Comparison of ENCODE assay signal across 1 cellular context in the genomic region with DNA sequence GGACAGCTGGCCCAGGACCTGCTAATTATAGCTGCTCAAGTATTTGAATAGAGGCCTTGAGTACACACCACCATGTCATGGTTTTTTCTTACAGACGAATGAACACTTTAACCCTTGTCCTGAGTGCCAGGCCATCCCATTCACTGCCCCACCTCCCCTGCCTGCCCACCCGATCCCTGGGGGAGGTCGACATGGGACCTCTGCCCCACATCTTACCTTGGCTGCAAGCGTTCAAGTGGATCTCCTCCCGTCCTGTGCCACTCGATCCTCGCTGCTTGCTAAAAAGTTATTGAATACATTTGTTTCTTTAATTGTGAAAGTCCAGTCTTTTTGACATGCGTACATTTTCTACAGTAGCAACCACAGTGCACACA.
TF ChIP-seq lines count a peak whose summit lies in the region.

No MANE protein-coding gene starts in this region.

TF ChIP-seq in HepG2, 621 proteins besides CTCF, POLR2A, EP300 and RAD21 (continued from another document and continues in another):
- TF ChIP-seq, protein P1, sequence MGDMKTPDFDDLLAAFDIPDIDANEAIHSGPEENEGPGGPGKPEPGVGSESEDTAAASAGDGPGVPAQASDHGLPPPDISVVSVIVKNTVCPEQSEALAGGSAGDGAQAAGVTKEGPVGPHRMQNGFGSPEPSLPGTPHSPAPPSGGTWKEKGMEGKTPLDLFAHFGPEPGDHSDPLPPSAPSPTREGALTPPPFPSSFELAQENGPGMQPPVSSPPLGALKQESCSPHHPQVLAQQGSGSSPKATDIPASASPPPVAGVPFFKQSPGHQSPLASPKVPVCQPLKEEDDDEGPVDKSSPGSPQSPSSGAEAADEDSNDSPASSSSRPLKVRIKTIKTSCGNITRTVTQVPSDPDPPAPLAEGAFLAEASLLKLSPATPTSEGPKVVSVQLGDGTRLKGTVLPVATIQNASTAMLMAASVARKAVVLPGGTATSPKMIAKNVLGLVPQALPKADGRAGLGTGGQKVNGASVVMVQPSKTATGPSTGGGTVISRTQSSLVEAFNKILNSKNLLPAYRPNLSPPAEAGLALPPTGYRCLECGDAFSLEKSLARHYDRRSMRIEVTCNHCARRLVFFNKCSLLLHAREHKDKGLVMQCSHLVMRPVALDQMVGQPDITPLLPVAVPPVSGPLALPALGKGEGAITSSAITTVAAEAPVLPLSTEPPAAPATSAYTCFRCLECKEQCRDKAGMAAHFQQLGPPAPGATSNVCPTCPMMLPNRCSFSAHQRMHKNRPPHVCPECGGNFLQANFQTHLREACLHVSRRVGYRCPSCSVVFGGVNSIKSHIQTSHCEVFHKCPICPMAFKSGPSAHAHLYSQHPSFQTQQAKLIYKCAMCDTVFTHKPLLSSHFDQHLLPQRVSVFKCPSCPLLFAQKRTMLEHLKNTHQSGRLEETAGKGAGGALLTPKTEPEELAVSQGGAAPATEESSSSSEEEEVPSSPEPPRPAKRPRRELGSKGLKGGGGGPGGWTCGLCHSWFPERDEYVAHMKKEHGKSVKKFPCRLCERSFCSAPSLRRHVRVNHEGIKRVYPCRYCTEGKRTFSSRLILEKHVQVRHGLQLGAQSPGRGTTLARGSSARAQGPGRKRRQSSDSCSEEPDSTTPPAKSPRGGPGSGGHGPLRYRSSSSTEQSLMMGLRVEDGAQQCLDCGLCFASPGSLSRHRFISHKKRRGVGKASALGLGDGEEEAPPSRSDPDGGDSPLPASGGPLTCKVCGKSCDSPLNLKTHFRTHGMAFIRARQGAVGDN (CRISPR knock-in tag; IDR thresholded peaks at IDR 0.05), result peak; percentile 25; the same call in 1 of the 2 replicates
- TF ChIP-seq ZFP62 (CRISPR knock-in tag; IDR thresholded peaks at IDR 0.05), result no peak
- 0 out of 2 replicates have a peak, but pooled peaks have one; percentile 17 for TF ChIP-seq ZBTB7A (CRISPR knock-in tag; IDR thresholded peaks at IDR 0.05)
- TF ChIP-seq, protein P2, sequence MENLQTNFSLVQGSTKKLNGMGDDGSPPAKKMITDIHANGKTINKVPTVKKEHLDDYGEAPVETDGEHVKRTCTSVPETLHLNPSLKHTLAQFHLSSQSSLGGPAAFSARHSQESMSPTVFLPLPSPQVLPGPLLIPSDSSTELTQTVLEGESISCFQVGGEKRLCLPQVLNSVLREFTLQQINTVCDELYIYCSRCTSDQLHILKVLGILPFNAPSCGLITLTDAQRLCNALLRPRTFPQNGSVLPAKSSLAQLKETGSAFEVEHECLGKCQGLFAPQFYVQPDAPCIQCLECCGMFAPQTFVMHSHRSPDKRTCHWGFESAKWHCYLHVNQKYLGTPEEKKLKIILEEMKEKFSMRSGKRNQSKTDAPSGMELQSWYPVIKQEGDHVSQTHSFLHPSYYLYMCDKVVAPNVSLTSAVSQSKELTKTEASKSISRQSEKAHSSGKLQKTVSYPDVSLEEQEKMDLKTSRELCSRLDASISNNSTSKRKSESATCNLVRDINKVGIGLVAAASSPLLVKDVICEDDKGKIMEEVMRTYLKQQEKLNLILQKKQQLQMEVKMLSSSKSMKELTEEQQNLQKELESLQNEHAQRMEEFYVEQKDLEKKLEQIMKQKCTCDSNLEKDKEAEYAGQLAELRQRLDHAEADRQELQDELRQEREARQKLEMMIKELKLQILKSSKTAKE (CRISPR knock-in tag; IDR thresholded peaks at IDR 0.05; ENCODE audit: borderline replicate concordance), result no peak
- no peak for TF ChIP-seq NCOA2 (CRISPR knock-in tag; IDR thresholded peaks at IDR 0.05)
- no peak for TF ChIP-seq SNAI1 (CRISPR knock-in tag; IDR thresholded peaks at IDR 0.05; ENCODE audit: borderline replicate concordance)
- TF ChIP-seq, protein P3, sequence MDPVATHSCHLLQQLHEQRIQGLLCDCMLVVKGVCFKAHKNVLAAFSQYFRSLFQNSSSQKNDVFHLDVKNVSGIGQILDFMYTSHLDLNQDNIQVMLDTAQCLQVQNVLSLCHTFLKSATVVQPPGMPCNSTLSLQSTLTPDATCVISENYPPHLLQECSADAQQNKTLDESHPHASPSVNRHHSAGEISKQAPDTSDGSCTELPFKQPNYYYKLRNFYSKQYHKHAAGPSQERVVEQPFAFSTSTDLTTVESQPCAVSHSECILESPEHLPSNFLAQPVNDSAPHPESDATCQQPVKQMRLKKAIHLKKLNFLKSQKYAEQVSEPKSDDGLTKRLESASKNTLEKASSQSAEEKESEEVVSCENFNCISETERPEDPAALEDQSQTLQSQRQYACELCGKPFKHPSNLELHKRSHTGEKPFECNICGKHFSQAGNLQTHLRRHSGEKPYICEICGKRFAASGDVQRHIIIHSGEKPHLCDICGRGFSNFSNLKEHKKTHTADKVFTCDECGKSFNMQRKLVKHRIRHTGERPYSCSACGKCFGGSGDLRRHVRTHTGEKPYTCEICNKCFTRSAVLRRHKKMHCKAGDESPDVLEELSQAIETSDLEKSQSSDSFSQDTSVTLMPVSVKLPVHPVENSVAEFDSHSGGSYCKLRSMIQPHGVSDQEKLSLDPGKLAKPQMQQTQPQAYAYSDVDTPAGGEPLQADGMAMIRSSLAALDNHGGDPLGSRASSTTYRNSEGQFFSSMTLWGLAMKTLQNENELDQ (CRISPR knock-in tag; IDR thresholded peaks at IDR 0.05; ENCODE audit: borderline replicate concordance), result no peak
- no peak for TF ChIP-seq ZNF598 (CRISPR knock-in tag; IDR thresholded peaks at IDR 0.05; ENCODE audit: borderline replicate concordance)
- TF ChIP-seq BCL6 (CRISPR knock-in tag; IDR thresholded peaks at IDR 0.05), result 0 out of 2 replicates have a peak, but pooled peaks have one; percentile 16
- TF ChIP-seq ZNF772 (CRISPR knock-in tag; IDR thresholded peaks at IDR 0.05), result no peak
- TF ChIP-seq BRD4 (CRISPR knock-in tag; IDR thresholded peaks at IDR 0.05), result no peak
- TF ChIP-seq, protein P4, sequence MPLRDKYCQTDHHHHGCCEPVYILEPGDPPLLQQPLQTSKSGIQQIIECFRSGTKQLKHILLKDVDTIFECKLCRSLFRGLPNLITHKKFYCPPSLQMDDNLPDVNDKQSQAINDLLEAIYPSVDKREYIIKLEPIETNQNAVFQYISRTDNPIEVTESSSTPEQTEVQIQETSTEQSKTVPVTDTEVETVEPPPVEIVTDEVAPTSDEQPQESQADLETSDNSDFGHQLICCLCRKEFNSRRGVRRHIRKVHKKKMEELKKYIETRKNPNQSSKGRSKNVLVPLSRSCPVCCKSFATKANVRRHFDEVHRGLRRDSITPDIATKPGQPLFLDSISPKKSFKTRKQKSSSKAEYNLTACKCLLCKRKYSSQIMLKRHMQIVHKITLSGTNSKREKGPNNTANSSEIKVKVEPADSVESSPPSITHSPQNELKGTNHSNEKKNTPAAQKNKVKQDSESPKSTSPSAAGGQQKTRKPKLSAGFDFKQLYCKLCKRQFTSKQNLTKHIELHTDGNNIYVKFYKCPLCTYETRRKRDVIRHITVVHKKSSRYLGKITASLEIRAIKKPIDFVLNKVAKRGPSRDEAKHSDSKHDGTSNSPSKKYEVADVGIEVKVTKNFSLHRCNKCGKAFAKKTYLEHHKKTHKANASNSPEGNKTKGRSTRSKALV (CRISPR knock-in tag; IDR thresholded peaks at IDR 0.05), result no peak
- no peak for TF ChIP-seq GATAD2A (CRISPR knock-in tag; IDR thresholded peaks at IDR 0.05)
- TF ChIP-seq ZNF468 (CRISPR knock-in tag; IDR thresholded peaks at IDR 0.05), result no peak
- TF ChIP-seq HMG20B (CRISPR knock-in tag; conservative IDR thresholded peaks at IDR 0.05), result no peak
- TF ChIP-seq SMARCC2 (IDR thresholded peaks at IDR 0.05), result no peak
- TF ChIP-seq, protein P5, sequence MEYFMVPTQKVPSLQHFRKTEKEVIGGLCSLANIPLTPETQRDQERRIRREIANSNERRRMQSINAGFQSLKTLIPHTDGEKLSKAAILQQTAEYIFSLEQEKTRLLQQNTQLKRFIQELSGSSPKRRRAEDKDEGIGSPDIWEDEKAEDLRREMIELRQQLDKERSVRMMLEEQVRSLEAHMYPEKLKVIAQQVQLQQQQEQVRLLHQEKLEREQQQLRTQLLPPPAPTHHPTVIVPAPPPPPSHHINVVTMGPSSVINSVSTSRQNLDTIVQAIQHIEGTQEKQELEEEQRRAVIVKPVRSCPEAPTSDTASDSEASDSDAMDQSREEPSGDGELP (IDR thresholded peaks at IDR 0.05; ENCODE audit: borderline replicate concordance, low read depth), result peak; percentile 29; the same call in 1 of the 2 replicates
- TF ChIP-seq, protein P6, sequence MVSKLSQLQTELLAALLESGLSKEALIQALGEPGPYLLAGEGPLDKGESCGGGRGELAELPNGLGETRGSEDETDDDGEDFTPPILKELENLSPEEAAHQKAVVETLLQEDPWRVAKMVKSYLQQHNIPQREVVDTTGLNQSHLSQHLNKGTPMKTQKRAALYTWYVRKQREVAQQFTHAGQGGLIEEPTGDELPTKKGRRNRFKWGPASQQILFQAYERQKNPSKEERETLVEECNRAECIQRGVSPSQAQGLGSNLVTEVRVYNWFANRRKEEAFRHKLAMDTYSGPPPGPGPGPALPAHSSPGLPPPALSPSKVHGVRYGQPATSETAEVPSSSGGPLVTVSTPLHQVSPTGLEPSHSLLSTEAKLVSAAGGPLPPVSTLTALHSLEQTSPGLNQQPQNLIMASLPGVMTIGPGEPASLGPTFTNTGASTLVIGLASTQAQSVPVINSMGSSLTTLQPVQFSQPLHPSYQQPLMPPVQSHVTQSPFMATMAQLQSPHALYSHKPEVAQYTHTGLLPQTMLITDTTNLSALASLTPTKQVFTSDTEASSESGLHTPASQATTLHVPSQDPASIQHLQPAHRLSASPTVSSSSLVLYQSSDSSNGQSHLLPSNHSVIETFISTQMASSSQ (IDR thresholded peaks at IDR 0.05; ENCODE audit: low read depth), result no peak
- TF ChIP-seq, protein P6 (CRISPR knock-in tag; IDR thresholded peaks at IDR 0.05; ENCODE audit: borderline replicate concordance), result no peak
- TF ChIP-seq, protein P7, sequence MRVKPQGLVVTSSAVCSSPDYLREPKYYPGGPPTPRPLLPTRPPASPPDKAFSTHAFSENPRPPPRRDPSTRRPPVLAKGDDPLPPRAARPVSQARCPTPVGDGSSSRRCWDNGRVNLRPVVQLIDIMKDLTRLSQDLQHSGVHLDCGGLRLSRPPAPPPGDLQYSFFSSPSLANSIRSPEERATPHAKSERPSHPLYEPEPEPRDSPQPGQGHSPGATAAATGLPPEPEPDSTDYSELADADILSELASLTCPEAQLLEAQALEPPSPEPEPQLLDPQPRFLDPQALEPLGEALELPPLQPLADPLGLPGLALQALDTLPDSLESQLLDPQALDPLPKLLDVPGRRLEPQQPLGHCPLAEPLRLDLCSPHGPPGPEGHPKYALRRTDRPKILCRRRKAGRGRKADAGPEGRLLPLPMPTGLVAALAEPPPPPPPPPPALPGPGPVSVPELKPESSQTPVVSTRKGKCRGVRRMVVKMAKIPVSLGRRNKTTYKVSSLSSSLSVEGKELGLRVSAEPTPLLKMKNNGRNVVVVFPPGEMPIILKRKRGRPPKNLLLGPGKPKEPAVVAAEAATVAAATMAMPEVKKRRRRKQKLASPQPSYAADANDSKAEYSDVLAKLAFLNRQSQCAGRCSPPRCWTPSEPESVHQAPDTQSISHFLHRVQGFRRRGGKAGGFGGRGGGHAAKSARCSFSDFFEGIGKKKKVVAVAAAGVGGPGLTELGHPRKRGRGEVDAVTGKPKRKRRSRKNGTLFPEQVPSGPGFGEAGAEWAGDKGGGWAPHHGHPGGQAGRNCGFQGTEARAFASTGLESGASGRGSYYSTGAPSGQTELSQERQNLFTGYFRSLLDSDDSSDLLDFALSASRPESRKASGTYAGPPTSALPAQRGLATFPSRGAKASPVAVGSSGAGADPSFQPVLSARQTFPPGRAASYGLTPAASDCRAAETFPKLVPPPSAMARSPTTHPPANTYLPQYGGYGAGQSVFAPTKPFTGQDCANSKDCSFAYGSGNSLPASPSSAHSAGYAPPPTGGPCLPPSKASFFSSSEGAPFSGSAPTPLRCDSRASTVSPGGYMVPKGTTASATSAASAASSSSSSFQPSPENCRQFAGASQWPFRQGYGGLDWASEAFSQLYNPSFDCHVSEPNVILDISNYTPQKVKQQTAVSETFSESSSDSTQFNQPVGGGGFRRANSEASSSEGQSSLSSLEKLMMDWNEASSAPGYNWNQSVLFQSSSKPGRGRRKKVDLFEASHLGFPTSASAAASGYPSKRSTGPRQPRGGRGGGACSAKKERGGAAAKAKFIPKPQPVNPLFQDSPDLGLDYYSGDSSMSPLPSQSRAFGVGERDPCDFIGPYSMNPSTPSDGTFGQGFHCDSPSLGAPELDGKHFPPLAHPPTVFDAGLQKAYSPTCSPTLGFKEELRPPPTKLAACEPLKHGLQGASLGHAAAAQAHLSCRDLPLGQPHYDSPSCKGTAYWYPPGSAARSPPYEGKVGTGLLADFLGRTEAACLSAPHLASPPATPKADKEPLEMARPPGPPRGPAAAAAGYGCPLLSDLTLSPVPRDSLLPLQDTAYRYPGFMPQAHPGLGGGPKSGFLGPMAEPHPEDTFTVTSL (CRISPR knock-in tag; IDR thresholded peaks at IDR 0.05; ENCODE audit: borderline replicate concordance), result no peak
- TF ChIP-seq LCORL (IDR thresholded peaks at IDR 0.05), result no peak
- TF ChIP-seq LCORL (CRISPR knock-in tag; IDR thresholded peaks at IDR 0.05), result no peak
- TF ChIP-seq TSC22D2 (CRISPR knock-in tag; IDR thresholded peaks at IDR 0.05; ENCODE audit: borderline replicate concordance), result no peak
- TF ChIP-seq ZFP90 (CRISPR knock-in tag; IDR thresholded peaks at IDR 0.05; ENCODE audit: borderline replicate concordance), result no peak
- 0 out of 2 replicates have a peak, but pooled peaks have one; percentile 52 for TF ChIP-seq PPARG (CRISPR knock-in tag; conservative IDR thresholded peaks at IDR 0.05)
- TF ChIP-seq ZNF619 (CRISPR knock-in tag; IDR thresholded peaks at IDR 0.05), result no peak
- no peak for TF ChIP-seq NR1H2 (CRISPR knock-in tag; IDR thresholded peaks at IDR 0.05; ENCODE audit: borderline replicate concordance, low read depth)
- TF ChIP-seq ZNF292 (CRISPR knock-in tag; IDR thresholded peaks at IDR 0.05; ENCODE audit: borderline replicate concordance, low read depth), result 0 out of 2 replicates have a peak, but pooled peaks have one; percentile 27
- TF ChIP-seq ZNF235 (CRISPR knock-in tag; IDR thresholded peaks at IDR 0.05; ENCODE audit: borderline replicate concordance), result no peak
- TF ChIP-seq ZNF652 (CRISPR knock-in tag; IDR thresholded peaks at IDR 0.05; ENCODE audit: borderline replicate concordance, low read depth), result 0 out of 2 replicates have a peak, but pooled peaks have one; percentile 27
